ENCODE assay signal across 10 cellular contexts in genomic region chr12:111408686-111409402, GRCh38. TPM values are rescaled to one million over a fixed set of nuclear protein-coding genes. Genes with fewer than 3 reads are reported as not detected.
A peak's percentile ranks its signal among the peaks of the same experiment; 100 is the strongest.
DNase-seq lines count a peak whose midpoint lies in the region; ATAC-seq and TF ChIP-seq lines count a peak whose summit lies in the region.
"Had no signal": no experiment of that assay in that cellular context is flagged by ENCODE, and none has a peak within 500 bp of the region (broad histone marks: within the 10 kb centered on the region; RNA-seq: fewer than 3 reads in every experiment).

No MANE protein-coding gene starts in this region.

- CTCF ChIA-PET in T-cell (lab: Charles Lee): interaction anchor here in 1 of 2 donors (0.5 to 7.5 kb wide), 3 partner anchors 33 to 71 kb away, joined by 3 to 91 read pairs (median 4); no protein-coding TSS in a partner anchor

- no peaks in the 10 kb centered on the region for H3K27me3 Mint-ChIP-seq in T-cell

- peak overlapping the region; percentile 70 for H3K4me2 ChIP-seq in smooth muscle cell

- H3K79me2 ChIP-seq in smooth muscle cell (ENCODE audit: low read depth): peaks cover 54% of the 10 kb centered on the region

- no peaks in the 10 kb centered on the region for H3K9me3 ChIP-seq in smooth muscle cell (replicated peaks; ENCODE audit: low read depth)

- peaks cover 31% of the 10 kb centered on the region for H4K20me1 ChIP-seq in smooth muscle cell (ENCODE audit: low read depth)

- no peaks in the 10 kb centered on the region for H3K27me3 ChIP-seq in smooth muscle cell (ENCODE audit: low read depth)

- POLR2A ChIA-PET in T-cell (lab: Charles Lee): interaction anchor here in 1 of 2 donors (0.6 kb wide), 1 partner anchor 43 kb away, joined by 6 read pairs; no protein-coding TSS in a partner anchor

- peaks cover 80 to 85% (median 82%) of the 10 kb centered on the region in 3 donors for H3K4me1 Mint-ChIP-seq in T-cell

- H3K27ac Mint-ChIP-seq in T-cell: peak overlapping the region; percentile 87 to 95

- 96% methylated on average over 4 of the region's 4 CpGs for WGBS in smooth muscle cell (ENCODE audit: low lambda C conversion rate)

- no peak overlapping the region for H2AFZ ChIP-seq in smooth muscle cell (ENCODE audit: low read depth)

- H3K4me3 Mint-ChIP-seq in T-cell: peak overlapping the region; percentile 83 to 94 (median 85)

- no peak overlapping the region for H3K9ac ChIP-seq in smooth muscle cell (ENCODE audit: low read depth)

- H3F3A ChIP-seq in smooth muscle cell (ENCODE audit: low read depth): peaks cover 15% of the 10 kb centered on the region

- H3K4me1 ChIP-seq in smooth muscle cell (ENCODE audit: low read depth): peaks cover 47% of the 10 kb centered on the region

- peak; percentile 6 for DNase-seq in DMS 273 (lab: John Stamatoyannopoulos, UW; ENCODE audit: unreplicated experiment)
- no peak for DNase-seq in DMS 273 treated with DMSO at 0.1 percent for 48 hours (lab: John Stamatoyannopoulos, UW)
- no peak for DNase-seq in T-cell
- no peak for DNase-seq in fibroblast of the aortic adventitia (ENCODE audit: low read depth)
- no peak for DNase-seq in smooth muscle cell (lab: John Stamatoyannopoulos, UW; ENCODE audit: unreplicated experiment)
- no peak for DNase-seq in HK-2 (ENCODE audit: unreplicated experiment)
- no peak for DNase-seq in NCI-H1417 (lab: John Stamatoyannopoulos, UW)
- DNase-seq: NCI-H526 had no signal

- peak overlapping the region; percentile 84 for H3K27ac ChIP-seq in smooth muscle cell (ENCODE audit: low read depth)
- H3K27ac ChIP-seq: 22Rv1 had no signal

- no peaks in the 10 kb centered on the region for H3K36me3 ChIP-seq in smooth muscle cell (ENCODE audit: low read depth)

- peak overlapping the region; percentile 14 for H3K4me3 ChIP-seq in fibroblast of the aortic adventitia (ENCODE audit: low read depth, low read length)
- H3K4me3 ChIP-seq in smooth muscle cell: no peak overlapping the region

- ATAC-seq in T-cell (replicated peaks in 1 of 4) (no peak), GM21390 (IDR thresholded peaks at IDR 0.05; ENCODE audit: unreplicated experiment) (no peak)

- peaks cover 8% of the 10 kb centered on the region for H3K36me3 Mint-ChIP-seq in T-cell

- TF ChIP-seq CTCF in fibroblast of the aortic adventitia (IDR thresholded peaks at IDR 0.05; ENCODE audit: insufficient read depth, low read length) (no peak), smooth muscle cell (IDR thresholded peaks at IDR 0.05; ENCODE audit: borderline replicate concordance, insufficient read depth, poor library complexity, severe bottlenecking) (no peak)

- H3K9me3 Mint-ChIP-seq in T-cell: no peaks in the 10 kb centered on the region

RNA-seq across cellular contexts. Expression of gene SH2B3, which starts 3.1 kb away (rescaled TPM):
- 10 to 100 TPM; 24.6 to 38.8 (median 28.8) TPM for total RNA-seq in T-cell
- total RNA-seq in fibroblast of the aortic adventitia (ENCODE audit: low replicate concordance): 20.2 and 27.8 TPM in 2 replicates
- total RNA-seq in smooth muscle cell: 5.2 and 6.1 TPM in 2 replicates
- polyA plus RNA-seq in smooth muscle cell: 3.7 and 4.7 TPM in 2 replicates

RNA-seq across cellular contexts. Expression of gene PHETA1, which starts 39.9 kb away (rescaled TPM):
- 1 to 10 TPM; 1.4 to 6.2 (median 5.4) TPM for total RNA-seq in T-cell
- 7.3 and 16.2 TPM in 2 replicates for total RNA-seq in fibroblast of the aortic adventitia (ENCODE audit: low replicate concordance)
- total RNA-seq in smooth muscle cell: 2.9 and 6.3 TPM in 2 replicates
- 9.3 and 13.6 TPM in 2 replicates for polyA plus RNA-seq in smooth muscle cell
